In the genomic region with DNA sequence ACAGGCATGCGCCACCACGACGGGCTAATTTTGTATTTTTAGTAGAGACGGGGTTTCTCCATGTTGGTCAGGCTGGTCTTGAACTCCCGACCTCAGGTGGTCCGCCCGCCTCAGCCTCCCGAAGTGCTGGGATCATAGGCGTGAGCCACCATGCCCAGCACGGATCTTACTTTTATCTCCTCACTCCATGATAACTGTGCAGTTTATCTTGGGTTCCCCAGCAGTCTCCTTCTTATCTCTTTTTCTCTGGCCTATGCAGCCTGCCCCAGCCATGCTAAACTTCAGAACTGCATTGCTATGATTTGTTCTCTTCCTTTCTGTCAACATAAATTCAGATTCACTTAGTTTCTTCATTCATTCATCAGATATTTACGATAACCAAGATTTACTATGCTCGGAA, we compare ENCODE assay signal across 11 cellular contexts. TPM values are rescaled to one million over a fixed set of nuclear protein-coding genes. Genes with fewer than 3 reads are reported as not detected.
"Had no signal": no experiment of that assay in that cellular context is flagged by ENCODE, and none has a peak within 500 bp of the region (broad histone marks: within the 10 kb centered on the region; RNA-seq: fewer than 3 reads in every experiment).

No MANE protein-coding gene starts in this region.

- H3K4me1 ChIP-seq: HAP-1 had no signal

- H3K4me3 ChIP-seq: GM23248, GM23338, HAP-1 had no signal

- H3K27ac ChIP-seq: GM23248 had no signal

- H3K36me3 ChIP-seq: HAP-1 had no signal

- H3K4me2 ChIP-seq: GM23338 had no signal

- H3K9ac ChIP-seq: GM23248 had no signal

- H2AFZ ChIP-seq: GM23248, GM23338 had no signal

- DNase-seq: GM23248, GOT3, H7, H9, HCEC 1CT, HFFc6 had no signal

- ATAC-seq: GM23338, HCT116 had no signal

- H3K9me3 ChIP-seq: HAP-1 had no signal

- FAIRE-seq: H1, H54 had no signal

RNA-seq across cellular contexts. Expression of a gene that starts 22.4 kb away (rescaled TPM):
- total RNA-seq: GM23248, GM23338, H1, H7, H9 had no signal
- polyA plus RNA-seq: GM23248, GM23338, H1 had no signal
